In genomic region chr4:133618963-133619362, GRCh38 we compare ENCODE assay signal across 16 cellular contexts.
A peak's percentile ranks its signal among the peaks of the same experiment; 100 is the strongest.
DNase-seq lines count a peak whose midpoint lies in the region; ATAC-seq, FAIRE-seq and TF ChIP-seq lines count a peak whose summit lies in the region.
"Had no signal": no experiment of that assay in that cellular context is flagged by ENCODE, and none has a peak within 500 bp of the region (broad histone marks: within the 10 kb centered on the region; RNA-seq: fewer than 3 reads in every experiment).

No MANE protein-coding gene starts in this region.

- no peak overlapping the region for H3K4me2 ChIP-seq in OCI-LY1 (ENCODE audit: low read length)

- DNase-seq in A673 (ENCODE audit: low spot score): peak; percentile 4
- DNase-seq in HT-29 (ENCODE audit: low spot score): peak; percentile 6
- no peak for DNase-seq in WTC11 (ENCODE audit: low spot score)
- no peak for DNase-seq in adrenal gland
- DNase-seq in H54 (ENCODE audit: insufficient read length, low spot score): no peak
- DNase-seq in lower lobe of right lung: no peak
- DNase-seq in left ventricle myocardium inferior: no peak
- DNase-seq: C1 segment of cervical spinal cord, DMS79, IMR-90, NCI-H1105, NCI-H1694 treated with DMSO at 0.1 percent for 48 hours, NCI-H774, SHP77 treated with DMSO at 0.1 percent for 48 hours had no signal

- no peak overlapping the region for H3K4me3 ChIP-seq in A673 (ENCODE audit: low read depth, low read length, poor library complexity, severe bottlenecking)
- no peak overlapping the region for H3K4me3 ChIP-seq in OCI-LY1 (ENCODE audit: low read depth, low read length, poor library complexity, severe bottlenecking)
- H3K4me3 ChIP-seq in adrenal gland: no peak overlapping the region
- no peak overlapping the region for H3K4me3 ChIP-seq in lower lobe of right lung
- H3K4me3 ChIP-seq in left ventricle myocardium inferior: no peak overlapping the region

- no peaks in the 10 kb centered on the region for H3K9me2 ChIP-seq in OCI-LY1 (ENCODE audit: low read depth, low read length)

- H3K79me2 ChIP-seq in OCI-LY1 (ENCODE audit: insufficient read depth, low read length): no peaks in the 10 kb centered on the region

- H3F3A ChIP-seq in OCI-LY1 (ENCODE audit: insufficient read depth, low read length): no peaks in the 10 kb centered on the region

- no peaks in the 10 kb centered on the region for H4K20me1 ChIP-seq in OCI-LY1 (ENCODE audit: insufficient read depth, low read length)

- FAIRE-seq in H54 (lab: Jason Lieb, UNC): no peak
- FAIRE-seq: H1 had no signal

- ATAC-seq in WTC11 (0 out of 2 replicates have a peak, but pooled peaks have one; percentile 20), lower lobe of right lung (no peak)

- no peak overlapping the region for H3K9ac ChIP-seq in OCI-LY1 (ENCODE audit: low read length)

- BruUV-seq in A673 (replicated peaks; lab: Mats Ljungman, UMichigan): no TSS peak

- TF ChIP-seq CTCF in A673 (conservative IDR thresholded peaks at IDR 0.05; ENCODE audit: low read depth, low read length) (no peak), OCI-LY1 (IDR thresholded peaks at IDR 0.05; ENCODE audit: low read length) (no peak; the same call in 1 of the 2 replicates), WTC11 (IDR thresholded peaks at IDR 0.05) (no peak), adrenal gland (IDR thresholded peaks at IDR 0.05) (no peak), lower lobe of right lung (IDR thresholded peaks at IDR 0.05) (no peak), left ventricle myocardium inferior (IDR thresholded peaks at IDR 0.05; ENCODE audit: borderline replicate concordance) (no peak)

- H3K9me3 Mint-ChIP-seq in WTC11: peaks cover 5% of the 10 kb centered on the region; the same call in 1 of the 2 replicates

- POLR2A ChIA-PET in A673 (lab: Charles Lee; ENCODE audit: low non-redundant PET) (no interaction called here), WTC11 (lab: Charles Lee) (no interaction called here)

- no peak overlapping the region for H3K27ac Mint-ChIP-seq in WTC11

- H3K36me3 ChIP-seq in A673 (ENCODE audit: insufficient read depth, low read length, poor library complexity, severe bottlenecking) (no peaks in the 10 kb centered on the region), OCI-LY1 (ENCODE audit: insufficient read depth, low read length) (no peaks in the 10 kb centered on the region), adrenal gland (replicated peaks in 1 of 2) (no peaks in the 10 kb centered on the region), lower lobe of right lung (no peaks in the 10 kb centered on the region), left ventricle myocardium inferior (no peaks in the 10 kb centered on the region)

- H3K9me3 ChIP-seq in A673 (ENCODE audit: low read depth, low read length, poor library complexity, severe bottlenecking) (no peaks in the 10 kb centered on the region), OCI-LY1 (ENCODE audit: low read length) (peaks cover 3% of the 10 kb centered on the region; the same call in 1 of the 2 replicates), adrenal gland (replicated peaks in 1 of 3) (no peaks in the 10 kb centered on the region), lower lobe of right lung (no peaks in the 10 kb centered on the region), left ventricle myocardium inferior (replicated peaks) (no peaks in the 10 kb centered on the region)

- intact Hi-C loops in A673 (cut with micrococcal nuclease; ENCODE audit: unreplicated experiment) (no loop called here), adrenal gland (cut with DNase I) (no loop called here), lower lobe of right lung (cut with DNase I) (no loop called here), left ventricle myocardium inferior (cut with micrococcal nuclease) (no loop called here)

- H3K4me1 ChIP-seq in A673 (ENCODE audit: insufficient read depth, low read length, poor library complexity, severe bottlenecking): no peaks in the 10 kb centered on the region
- peaks cover 52% of the 10 kb centered on the region for H3K4me1 ChIP-seq in OCI-LY1 (ENCODE audit: insufficient read depth, low read length, severe bottlenecking)
- H3K4me1 ChIP-seq in adrenal gland (replicated peaks in 1 of 2): no peaks in the 10 kb centered on the region
- no peaks in the 10 kb centered on the region for H3K4me1 ChIP-seq in lower lobe of right lung
- H3K4me1 ChIP-seq in left ventricle myocardium inferior: peaks cover 7% of the 10 kb centered on the region

- H3K4me3 Mint-ChIP-seq in WTC11: no peak overlapping the region

- H3K36me3 Mint-ChIP-seq in WTC11: no peaks in the 10 kb centered on the region

- no peaks in the 10 kb centered on the region for H3K27me3 ChIP-seq in A673 (replicated peaks; ENCODE audit: insufficient read depth, low read depth, low read length, poor library complexity)
- H3K27me3 ChIP-seq in OCI-LY1 (ENCODE audit: insufficient read depth, low read length): no peaks in the 10 kb centered on the region
- no peaks in the 10 kb centered on the region for H3K27me3 ChIP-seq in adrenal gland
- no peaks in the 10 kb centered on the region for H3K27me3 ChIP-seq in lower lobe of right lung (ENCODE audit: low read depth)
- H3K27me3 ChIP-seq in left ventricle myocardium inferior (ENCODE audit: low read depth): no peaks in the 10 kb centered on the region

- WGBS in adrenal gland, 4 donors: 56 to 85% (median 81%) methylated on average over 1 of the region's 1 CpG

- no peaks in the 10 kb centered on the region for H3K27me3 Mint-ChIP-seq in WTC11 (ENCODE audit: low read depth)

- H3K27ac ChIP-seq in A673 (ENCODE audit: low read depth, low read length, poor library complexity, severe bottlenecking) (no peak overlapping the region), OCI-LY1 (ENCODE audit: low read depth, low read length, poor library complexity, severe bottlenecking) (no peak overlapping the region), adrenal gland (no peak overlapping the region), lower lobe of right lung (no peak overlapping the region), left ventricle myocardium inferior (replicated peaks) (no peak overlapping the region)

- peaks cover 11% of the 10 kb centered on the region for H3K4me1 Mint-ChIP-seq in WTC11

- H2AFZ ChIP-seq in OCI-LY1 (ENCODE audit: low read length): peak overlapping the region; percentile 21; the same call in 1 of the 2 replicates

- no peak for TF ChIP-seq POLR2A in adrenal gland (IDR thresholded peaks at IDR 0.05)
- TF ChIP-seq POLR2A in H54 (IDR thresholded peaks at IDR 0.05; ENCODE audit: low read depth, low read length): no peak

- CTCF ChIA-PET in A673 (lab: Charles Lee): no interaction called here
- CTCF ChIA-PET in WTC11 (lab: Charles Lee): interaction anchor here (1.3 kb wide), 1 partner anchor 472 kb away, joined by 3 read pairs; no protein-coding TSS in a partner anchor

TF ChIP-seq in WTC11, 78 proteins besides CTCF, POLR2A, EP300 and RAD21 (continues in another document):
- TF ChIP-seq NFATC4 (CRISPR knock-in tag; IDR thresholded peaks at IDR 0.05): no peak
- TF ChIP-seq, protein P1, sequence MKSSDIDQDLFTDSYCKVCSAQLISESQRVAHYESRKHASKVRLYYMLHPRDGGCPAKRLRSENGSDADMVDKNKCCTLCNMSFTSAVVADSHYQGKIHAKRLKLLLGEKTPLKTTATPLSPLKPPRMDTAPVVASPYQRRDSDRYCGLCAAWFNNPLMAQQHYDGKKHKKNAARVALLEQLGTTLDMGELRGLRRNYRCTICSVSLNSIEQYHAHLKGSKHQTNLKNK (CRISPR knock-in tag; IDR thresholded peaks at IDR 0.05): no peak
- no peak for TF ChIP-seq NFE2L1 (CRISPR knock-in tag; IDR thresholded peaks at IDR 0.05)
- no peak for TF ChIP-seq RELA (CRISPR knock-in tag; IDR thresholded peaks at IDR 0.05; ENCODE audit: borderline replicate concordance)
- TF ChIP-seq SOX15 (CRISPR knock-in tag; IDR thresholded peaks at IDR 0.05): no peak
- TF ChIP-seq GABPB1 (CRISPR knock-in tag; IDR thresholded peaks at IDR 0.05): no peak
- no peak for TF ChIP-seq JAZF1 (CRISPR knock-in tag; IDR thresholded peaks at IDR 0.05)
- no peak for TF ChIP-seq NR1H2 (CRISPR knock-in tag; IDR thresholded peaks at IDR 0.05)
- TF ChIP-seq, protein P2, sequence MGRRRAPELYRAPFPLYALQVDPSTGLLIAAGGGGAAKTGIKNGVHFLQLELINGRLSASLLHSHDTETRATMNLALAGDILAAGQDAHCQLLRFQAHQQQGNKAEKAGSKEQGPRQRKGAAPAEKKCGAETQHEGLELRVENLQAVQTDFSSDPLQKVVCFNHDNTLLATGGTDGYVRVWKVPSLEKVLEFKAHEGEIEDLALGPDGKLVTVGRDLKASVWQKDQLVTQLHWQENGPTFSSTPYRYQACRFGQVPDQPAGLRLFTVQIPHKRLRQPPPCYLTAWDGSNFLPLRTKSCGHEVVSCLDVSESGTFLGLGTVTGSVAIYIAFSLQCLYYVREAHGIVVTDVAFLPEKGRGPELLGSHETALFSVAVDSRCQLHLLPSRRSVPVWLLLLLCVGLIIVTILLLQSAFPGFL (CRISPR knock-in tag; IDR thresholded peaks at IDR 0.05; ENCODE audit: borderline replicate concordance): no peak
- TF ChIP-seq AFF4 (CRISPR knock-in tag; IDR thresholded peaks at IDR 0.05; ENCODE audit: borderline replicate concordance): no peak
- no peak for TF ChIP-seq TP53 (CRISPR knock-in tag; IDR thresholded peaks at IDR 0.05)

Comparison
In these comparisons a context has a peak if more than half of its experiments do, and no peak if none do; other contexts are left out.
1. DNase-seq: peak in A673 (single experiment) and HT-29 (single experiment); none in WTC11 (single experiment), adrenal gland (0 of 7), H54 (single experiment), lower lobe of right lung (single experiment) and left ventricle myocardium inferior (single experiment).